Comparison of ENCODE assay signal across 1 cellular context in the genomic region with DNA sequence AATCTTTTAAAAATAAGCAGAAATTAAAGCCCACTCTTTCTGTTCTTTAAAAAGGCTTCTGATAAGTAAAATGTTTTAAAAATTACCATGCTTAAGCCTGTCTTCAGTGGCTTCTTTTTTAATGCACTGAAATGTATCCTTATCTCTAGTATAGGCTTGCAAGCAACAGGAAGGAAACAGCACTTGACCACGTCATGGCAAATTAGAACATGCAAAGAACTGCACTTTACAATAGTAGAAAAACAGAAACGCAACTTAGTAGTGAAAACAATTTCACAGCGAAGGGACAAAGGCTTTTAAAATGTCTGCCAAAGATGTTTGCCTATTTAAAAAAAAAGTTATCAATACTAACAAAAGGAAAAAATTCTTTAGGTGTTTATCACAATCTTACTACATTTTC.
TF ChIP-seq lines count a peak whose summit lies in the region.

No MANE protein-coding gene starts in this region.

TF ChIP-seq in HEK293, 187 proteins besides CTCF, POLR2A, EP300 and RAD21 (continued from another document and continues in another):
- TF ChIP-seq, protein P1, sequence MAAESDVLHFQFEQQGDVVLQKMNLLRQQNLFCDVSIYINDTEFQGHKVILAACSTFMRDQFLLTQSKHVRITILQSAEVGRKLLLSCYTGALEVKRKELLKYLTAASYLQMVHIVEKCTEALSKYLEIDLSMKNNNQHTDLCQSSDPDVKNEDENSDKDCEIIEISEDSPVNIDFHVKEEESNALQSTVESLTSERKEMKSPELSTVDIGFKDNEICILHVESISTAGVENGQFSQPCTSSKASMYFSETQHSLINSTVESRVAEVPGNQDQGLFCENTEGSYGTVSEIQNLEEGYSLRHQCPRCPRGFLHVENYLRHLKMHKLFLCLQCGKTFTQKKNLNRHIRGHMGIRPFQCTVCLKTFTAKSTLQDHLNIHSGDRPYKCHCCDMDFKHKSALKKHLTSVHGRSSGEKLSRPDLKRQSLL (tag by site-specific recombination; IDR thresholded peaks at IDR 0.05) = no peak
- TF ChIP-seq, protein P2, sequence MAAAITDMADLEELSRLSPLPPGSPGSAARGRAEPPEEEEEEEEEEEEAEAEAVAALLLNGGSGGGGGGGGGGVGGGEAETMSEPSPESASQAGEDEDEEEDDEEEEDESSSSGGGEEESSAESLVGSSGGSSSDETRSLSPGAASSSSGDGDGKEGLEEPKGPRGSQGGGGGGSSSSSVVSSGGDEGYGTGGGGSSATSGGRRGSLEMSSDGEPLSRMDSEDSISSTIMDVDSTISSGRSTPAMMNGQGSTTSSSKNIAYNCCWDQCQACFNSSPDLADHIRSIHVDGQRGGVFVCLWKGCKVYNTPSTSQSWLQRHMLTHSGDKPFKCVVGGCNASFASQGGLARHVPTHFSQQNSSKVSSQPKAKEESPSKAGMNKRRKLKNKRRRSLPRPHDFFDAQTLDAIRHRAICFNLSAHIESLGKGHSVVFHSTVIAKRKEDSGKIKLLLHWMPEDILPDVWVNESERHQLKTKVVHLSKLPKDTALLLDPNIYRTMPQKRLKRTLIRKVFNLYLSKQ (tag by site-specific recombination; IDR thresholded peaks at IDR 0.05; ENCODE audit: borderline replicate concordance) = no peak
- TF ChIP-seq WT1 (tag by site-specific recombination; IDR thresholded peaks at IDR 0.05) = no peak
- TF ChIP-seq, protein P3, sequence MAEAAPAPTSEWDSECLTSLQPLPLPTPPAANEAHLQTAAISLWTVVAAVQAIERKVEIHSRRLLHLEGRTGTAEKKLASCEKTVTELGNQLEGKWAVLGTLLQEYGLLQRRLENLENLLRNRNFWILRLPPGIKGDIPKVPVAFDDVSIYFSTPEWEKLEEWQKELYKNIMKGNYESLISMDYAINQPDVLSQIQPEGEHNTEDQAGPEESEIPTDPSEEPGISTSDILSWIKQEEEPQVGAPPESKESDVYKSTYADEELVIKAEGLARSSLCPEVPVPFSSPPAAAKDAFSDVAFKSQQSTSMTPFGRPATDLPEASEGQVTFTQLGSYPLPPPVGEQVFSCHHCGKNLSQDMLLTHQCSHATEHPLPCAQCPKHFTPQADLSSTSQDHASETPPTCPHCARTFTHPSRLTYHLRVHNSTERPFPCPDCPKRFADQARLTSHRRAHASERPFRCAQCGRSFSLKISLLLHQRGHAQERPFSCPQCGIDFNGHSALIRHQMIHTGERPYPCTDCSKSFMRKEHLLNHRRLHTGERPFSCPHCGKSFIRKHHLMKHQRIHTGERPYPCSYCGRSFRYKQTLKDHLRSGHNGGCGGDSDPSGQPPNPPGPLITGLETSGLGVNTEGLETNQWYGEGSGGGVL (tag by site-specific recombination; IDR thresholded peaks at IDR 0.05) = no peak
- TF ChIP-seq YY2 (tag by site-specific recombination; IDR thresholded peaks at IDR 0.05) = no peak
- TF ChIP-seq YY1 (tag by site-specific recombination; IDR thresholded peaks at IDR 0.05) = no peak
- TF ChIP-seq, protein P4, sequence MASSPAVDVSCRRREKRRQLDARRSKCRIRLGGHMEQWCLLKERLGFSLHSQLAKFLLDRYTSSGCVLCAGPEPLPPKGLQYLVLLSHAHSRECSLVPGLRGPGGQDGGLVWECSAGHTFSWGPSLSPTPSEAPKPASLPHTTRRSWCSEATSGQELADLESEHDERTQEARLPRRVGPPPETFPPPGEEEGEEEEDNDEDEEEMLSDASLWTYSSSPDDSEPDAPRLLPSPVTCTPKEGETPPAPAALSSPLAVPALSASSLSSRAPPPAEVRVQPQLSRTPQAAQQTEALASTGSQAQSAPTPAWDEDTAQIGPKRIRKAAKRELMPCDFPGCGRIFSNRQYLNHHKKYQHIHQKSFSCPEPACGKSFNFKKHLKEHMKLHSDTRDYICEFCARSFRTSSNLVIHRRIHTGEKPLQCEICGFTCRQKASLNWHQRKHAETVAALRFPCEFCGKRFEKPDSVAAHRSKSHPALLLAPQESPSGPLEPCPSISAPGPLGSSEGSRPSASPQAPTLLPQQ (tag by site-specific recombination; IDR thresholded peaks at IDR 0.05) = no peak
- TF ChIP-seq, protein P5, sequence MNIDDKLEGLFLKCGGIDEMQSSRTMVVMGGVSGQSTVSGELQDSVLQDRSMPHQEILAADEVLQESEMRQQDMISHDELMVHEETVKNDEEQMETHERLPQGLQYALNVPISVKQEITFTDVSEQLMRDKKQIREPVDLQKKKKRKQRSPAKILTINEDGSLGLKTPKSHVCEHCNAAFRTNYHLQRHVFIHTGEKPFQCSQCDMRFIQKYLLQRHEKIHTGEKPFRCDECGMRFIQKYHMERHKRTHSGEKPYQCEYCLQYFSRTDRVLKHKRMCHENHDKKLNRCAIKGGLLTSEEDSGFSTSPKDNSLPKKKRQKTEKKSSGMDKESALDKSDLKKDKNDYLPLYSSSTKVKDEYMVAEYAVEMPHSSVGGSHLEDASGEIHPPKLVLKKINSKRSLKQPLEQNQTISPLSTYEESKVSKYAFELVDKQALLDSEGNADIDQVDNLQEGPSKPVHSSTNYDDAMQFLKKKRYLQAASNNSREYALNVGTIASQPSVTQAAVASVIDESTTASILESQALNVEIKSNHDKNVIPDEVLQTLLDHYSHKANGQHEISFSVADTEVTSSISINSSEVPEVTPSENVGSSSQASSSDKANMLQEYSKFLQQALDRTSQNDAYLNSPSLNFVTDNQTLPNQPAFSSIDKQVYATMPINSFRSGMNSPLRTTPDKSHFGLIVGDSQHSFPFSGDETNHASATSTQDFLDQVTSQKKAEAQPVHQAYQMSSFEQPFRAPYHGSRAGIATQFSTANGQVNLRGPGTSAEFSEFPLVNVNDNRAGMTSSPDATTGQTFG (tag by site-specific recombination; IDR thresholded peaks at IDR 0.05; ENCODE audit: borderline replicate concordance) = no peak
- no peak for TF ChIP-seq ZNF501 (tag by site-specific recombination; IDR thresholded peaks at IDR 0.05)
- TF ChIP-seq, protein P6, sequence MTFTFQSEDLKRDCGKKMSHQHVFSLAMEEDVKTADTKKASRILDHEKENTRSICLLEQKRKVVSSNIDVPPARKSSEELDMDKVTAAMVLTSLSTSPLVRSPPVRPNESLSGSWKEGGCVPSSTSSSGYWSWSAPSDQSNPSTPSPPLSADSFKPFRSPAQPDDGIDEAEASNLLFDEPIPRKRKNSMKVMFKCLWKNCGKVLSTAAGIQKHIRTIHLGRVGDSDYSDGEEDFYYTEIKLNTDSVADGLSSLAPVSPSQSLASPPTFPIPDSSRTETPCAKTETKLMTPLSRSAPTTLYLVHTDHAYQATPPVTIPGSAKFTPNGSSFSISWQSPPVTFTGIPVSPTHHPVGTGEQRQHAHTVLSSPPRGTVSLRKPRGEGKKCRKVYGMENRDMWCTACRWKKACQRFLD (tag by site-specific recombination; IDR thresholded peaks at IDR 0.05) = no peak
- TF ChIP-seq HOXA7 (CRISPR knock-in tag; IDR thresholded peaks at IDR 0.05; ENCODE audit: borderline replicate concordance) = no peak
- no peak for TF ChIP-seq EGR2 (tag by site-specific recombination; IDR thresholded peaks at IDR 0.05; ENCODE audit: low read depth)
- no peak for TF ChIP-seq TRIM28 (IDR thresholded peaks at IDR 0.05; ENCODE audit: borderline replicate concordance, low read length)
- no peak for TF ChIP-seq ZNF623 (tag by site-specific recombination; IDR thresholded peaks at IDR 0.05)
- TF ChIP-seq HOXD13 (CRISPR knock-in tag; IDR thresholded peaks at IDR 0.05; ENCODE audit: borderline replicate concordance) = no peak
- TF ChIP-seq ZNF2 (tag by site-specific recombination; IDR thresholded peaks at IDR 0.05) = no peak
- peak; percentile 55; the same call in 1 of the 2 replicates for TF ChIP-seq OSR2 (tag by site-specific recombination; IDR thresholded peaks at IDR 0.05)
- no peak for TF ChIP-seq ZNF776 (tag by site-specific recombination; IDR thresholded peaks at IDR 0.05; ENCODE audit: borderline replicate concordance)
- TF ChIP-seq ZBTB20 (tag by site-specific recombination; IDR thresholded peaks at IDR 0.05) = no peak
- TF ChIP-seq BCL11A (tag by site-specific recombination; IDR thresholded peaks at IDR 0.05; ENCODE audit: low read depth) = no peak
- no peak for TF ChIP-seq ZNF155 (tag by site-specific recombination; IDR thresholded peaks at IDR 0.05)
- no peak for TF ChIP-seq ZNF10 (tag by site-specific recombination; IDR thresholded peaks at IDR 0.05)
- no peak for TF ChIP-seq ZNF24 (tag by site-specific recombination; IDR thresholded peaks at IDR 0.05)
- TF ChIP-seq, protein P7, sequence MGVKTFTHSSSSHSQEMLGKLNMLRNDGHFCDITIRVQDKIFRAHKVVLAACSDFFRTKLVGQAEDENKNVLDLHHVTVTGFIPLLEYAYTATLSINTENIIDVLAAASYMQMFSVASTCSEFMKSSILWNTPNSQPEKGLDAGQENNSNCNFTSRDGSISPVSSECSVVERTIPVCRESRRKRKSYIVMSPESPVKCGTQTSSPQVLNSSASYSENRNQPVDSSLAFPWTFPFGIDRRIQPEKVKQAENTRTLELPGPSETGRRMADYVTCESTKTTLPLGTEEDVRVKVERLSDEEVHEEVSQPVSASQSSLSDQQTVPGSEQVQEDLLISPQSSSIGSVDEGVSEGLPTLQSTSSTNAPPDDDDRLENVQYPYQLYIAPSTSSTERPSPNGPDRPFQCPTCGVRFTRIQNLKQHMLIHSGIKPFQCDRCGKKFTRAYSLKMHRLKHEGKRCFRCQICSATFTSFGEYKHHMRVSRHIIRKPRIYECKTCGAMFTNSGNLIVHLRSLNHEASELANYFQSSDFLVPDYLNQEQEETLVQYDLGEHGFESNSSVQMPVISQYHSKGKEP (tag by site-specific recombination; IDR thresholded peaks at IDR 0.05) = peak; percentile 100
- TF ChIP-seq ZNF548 (tag by site-specific recombination; IDR thresholded peaks at IDR 0.05) = no peak
- TF ChIP-seq ZNF830 (tag by site-specific recombination; IDR thresholded peaks at IDR 0.05; ENCODE audit: low read depth) = no peak
- TF ChIP-seq, protein P8, sequence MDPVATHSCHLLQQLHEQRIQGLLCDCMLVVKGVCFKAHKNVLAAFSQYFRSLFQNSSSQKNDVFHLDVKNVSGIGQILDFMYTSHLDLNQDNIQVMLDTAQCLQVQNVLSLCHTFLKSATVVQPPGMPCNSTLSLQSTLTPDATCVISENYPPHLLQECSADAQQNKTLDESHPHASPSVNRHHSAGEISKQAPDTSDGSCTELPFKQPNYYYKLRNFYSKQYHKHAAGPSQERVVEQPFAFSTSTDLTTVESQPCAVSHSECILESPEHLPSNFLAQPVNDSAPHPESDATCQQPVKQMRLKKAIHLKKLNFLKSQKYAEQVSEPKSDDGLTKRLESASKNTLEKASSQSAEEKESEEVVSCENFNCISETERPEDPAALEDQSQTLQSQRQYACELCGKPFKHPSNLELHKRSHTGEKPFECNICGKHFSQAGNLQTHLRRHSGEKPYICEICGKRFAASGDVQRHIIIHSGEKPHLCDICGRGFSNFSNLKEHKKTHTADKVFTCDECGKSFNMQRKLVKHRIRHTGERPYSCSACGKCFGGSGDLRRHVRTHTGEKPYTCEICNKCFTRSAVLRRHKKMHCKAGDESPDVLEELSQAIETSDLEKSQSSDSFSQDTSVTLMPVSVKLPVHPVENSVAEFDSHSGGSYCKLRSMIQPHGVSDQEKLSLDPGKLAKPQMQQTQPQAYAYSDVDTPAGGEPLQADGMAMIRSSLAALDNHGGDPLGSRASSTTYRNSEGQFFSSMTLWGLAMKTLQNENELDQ (tag by site-specific recombination; IDR thresholded peaks at IDR 0.05; ENCODE audit: low read depth) = no peak
- TF ChIP-seq, protein P9, sequence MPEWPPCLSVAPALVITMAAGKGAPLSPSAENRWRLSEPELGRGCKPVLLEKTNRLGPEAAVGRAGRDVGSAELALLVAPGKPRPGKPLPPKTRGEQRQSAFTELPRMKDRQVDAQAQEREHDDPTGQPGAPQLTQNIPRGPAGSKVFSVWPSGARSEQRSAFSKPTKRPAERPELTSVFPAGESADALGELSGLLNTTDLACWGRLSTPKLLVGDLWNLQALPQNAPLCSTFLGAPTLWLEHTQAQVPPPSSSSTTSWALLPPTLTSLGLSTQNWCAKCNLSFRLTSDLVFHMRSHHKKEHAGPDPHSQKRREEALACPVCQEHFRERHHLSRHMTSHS (tag by site-specific recombination; IDR thresholded peaks at IDR 0.05) = no peak
- no peak for TF ChIP-seq ZNF146 (tag by site-specific recombination; IDR thresholded peaks at IDR 0.05)
- TF ChIP-seq ZFP69B (tag by site-specific recombination; IDR thresholded peaks at IDR 0.05) = peak; percentile 55; the same call in 1 of the 2 replicates
- TF ChIP-seq ZNF596 (tag by site-specific recombination; IDR thresholded peaks at IDR 0.05) = peak; percentile 55; the same call in 1 of the 2 replicates
- TF ChIP-seq ZNF335 (tag by site-specific recombination; conservative IDR thresholded peaks at IDR 0.05) = 0 out of 2 replicates have a peak, but pooled peaks have one; percentile 17
- TF ChIP-seq, protein P10, sequence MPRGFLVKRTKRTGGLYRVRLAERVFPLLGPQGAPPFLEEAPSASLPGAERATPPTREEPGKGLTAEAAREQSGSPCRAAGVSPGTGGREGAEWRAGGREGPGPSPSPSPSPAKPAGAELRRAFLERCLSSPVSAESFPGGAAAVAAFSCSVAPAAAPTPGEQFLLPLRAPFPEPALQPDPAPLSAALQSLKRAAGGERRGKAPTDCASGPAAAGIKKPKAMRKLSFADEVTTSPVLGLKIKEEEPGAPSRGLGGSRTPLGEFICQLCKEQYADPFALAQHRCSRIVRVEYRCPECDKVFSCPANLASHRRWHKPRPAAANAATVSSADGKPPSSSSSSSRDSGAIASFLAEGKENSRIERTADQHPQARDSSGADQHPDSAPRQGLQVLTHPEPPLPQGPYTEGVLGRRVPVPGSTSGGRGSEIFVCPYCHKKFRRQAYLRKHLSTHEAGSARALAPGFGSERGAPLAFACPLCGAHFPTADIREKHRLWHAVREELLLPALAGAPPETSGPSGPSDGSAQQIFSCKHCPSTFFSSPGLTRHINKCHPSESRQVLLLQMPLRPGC (tag by site-specific recombination; IDR thresholded peaks at IDR 0.05) = peak; percentile 79
- no peak for TF ChIP-seq ZNF785 (tag by site-specific recombination; IDR thresholded peaks at IDR 0.05)
- no peak for TF ChIP-seq ZNF214 (tag by site-specific recombination; IDR thresholded peaks at IDR 0.05; ENCODE audit: borderline replicate concordance)
- no peak for TF ChIP-seq ZNF514 (tag by site-specific recombination; IDR thresholded peaks at IDR 0.05)
- peak; percentile 41; the same call in 1 of the 2 replicates for TF ChIP-seq ZNF561 (tag by site-specific recombination; IDR thresholded peaks at IDR 0.05; ENCODE audit: borderline replicate concordance)
- TF ChIP-seq, protein P11, sequence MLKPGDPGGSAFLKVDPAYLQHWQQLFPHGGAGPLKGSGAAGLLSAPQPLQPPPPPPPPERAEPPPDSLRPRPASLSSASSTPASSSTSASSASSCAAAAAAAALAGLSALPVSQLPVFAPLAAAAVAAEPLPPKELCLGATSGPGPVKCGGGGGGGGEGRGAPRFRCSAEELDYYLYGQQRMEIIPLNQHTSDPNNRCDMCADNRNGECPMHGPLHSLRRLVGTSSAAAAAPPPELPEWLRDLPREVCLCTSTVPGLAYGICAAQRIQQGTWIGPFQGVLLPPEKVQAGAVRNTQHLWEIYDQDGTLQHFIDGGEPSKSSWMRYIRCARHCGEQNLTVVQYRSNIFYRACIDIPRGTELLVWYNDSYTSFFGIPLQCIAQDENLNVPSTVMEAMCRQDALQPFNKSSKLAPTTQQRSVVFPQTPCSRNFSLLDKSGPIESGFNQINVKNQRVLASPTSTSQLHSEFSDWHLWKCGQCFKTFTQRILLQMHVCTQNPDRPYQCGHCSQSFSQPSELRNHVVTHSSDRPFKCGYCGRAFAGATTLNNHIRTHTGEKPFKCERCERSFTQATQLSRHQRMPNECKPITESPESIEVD (tag by site-specific recombination; IDR thresholded peaks at IDR 0.05) = peak; percentile 99
- no peak for TF ChIP-seq SETDB1 (IDR thresholded peaks at IDR 0.05; ENCODE audit: insufficient read length, low read length)
- TF ChIP-seq ZNF473 (tag by site-specific recombination; IDR thresholded peaks at IDR 0.05) = no peak
- TF ChIP-seq ZNF174 (tag by site-specific recombination; IDR thresholded peaks at IDR 0.05) = no peak
- no peak for TF ChIP-seq ZNF211 (tag by site-specific recombination; IDR thresholded peaks at IDR 0.05; ENCODE audit: low read depth)
- TF ChIP-seq ZNF791 (tag by site-specific recombination; IDR thresholded peaks at IDR 0.05) = no peak
- no peak for TF ChIP-seq MZF1 (tag by site-specific recombination; IDR thresholded peaks at IDR 0.05; ENCODE audit: borderline replicate concordance)
